ENCODE assay signal across 8 cellular contexts in the genomic region with DNA sequence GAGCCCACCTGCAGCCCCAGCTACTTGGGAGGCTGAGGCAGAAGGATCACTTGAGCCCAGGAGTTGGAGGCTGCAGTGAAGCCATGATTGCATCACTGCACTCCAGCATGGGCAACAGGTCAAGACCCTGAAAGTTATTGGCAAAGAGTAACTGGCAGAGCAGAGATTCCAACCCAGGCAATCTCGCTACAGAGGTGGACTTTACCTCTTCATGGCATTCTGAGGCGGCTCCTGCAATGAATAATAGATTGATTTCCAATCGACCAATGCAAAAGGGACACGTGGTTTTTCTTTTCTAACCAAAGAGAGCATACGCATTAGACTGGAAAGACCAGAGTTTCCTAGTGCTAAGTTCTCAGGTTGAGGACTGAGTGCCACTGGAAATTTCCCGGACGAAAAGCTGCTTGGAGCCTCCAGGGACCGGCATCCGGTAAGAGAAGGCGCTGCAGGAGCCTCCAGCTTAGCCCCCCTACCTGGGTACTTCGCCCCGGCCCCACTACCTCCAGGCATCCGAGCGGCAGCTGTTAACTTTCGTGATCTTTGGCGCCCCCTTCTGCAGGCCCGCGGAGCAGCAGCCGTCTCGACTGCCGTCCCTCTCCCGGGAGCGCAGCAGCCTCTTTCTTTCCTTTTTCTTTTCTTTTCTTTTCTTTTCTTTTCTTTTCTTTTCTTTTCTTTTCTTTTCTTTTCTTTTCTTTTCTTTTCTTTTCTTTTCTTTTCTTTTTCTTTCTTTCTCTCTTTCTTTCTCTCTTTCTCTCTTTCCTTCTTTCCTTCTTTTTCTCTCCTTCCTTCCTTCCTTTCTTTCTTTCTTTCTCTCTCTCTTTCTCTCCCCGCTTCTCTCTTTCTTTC. TPM values are rescaled to one million over a fixed set of nuclear protein-coding genes. Genes with fewer than 3 reads are reported as not detected.
A peak's percentile ranks its signal among the peaks of the same experiment; 100 is the strongest.
DNase-seq lines count a peak whose midpoint lies in the region; ATAC-seq and TF ChIP-seq lines count a peak whose summit lies in the region.

No MANE protein-coding gene starts in this region.

- H3K27ac Mint-ChIP-seq in HFFc6 = no peak overlapping the region
- H3K27ac Mint-ChIP-seq in natural killer cell treated with Interleukin-12 subunit alpha and Interleukin-12 subunit beta and Interleukin-15 and Interleukin-18, amount 100 ng/mL, for 72 hours = no peak overlapping the region
- peak overlapping the region in 1 of 2 donors; percentile 62 for H3K27ac Mint-ChIP-seq in stimulated activated naive CD8-positive, alpha-beta T cell treated with anti-CD3 and anti-CD28 coated beads, Interleukin-15, amount 100 ng/mL, for 72 hours

- peaks cover 6% of the 10 kb centered on the region for H3K27me3 Mint-ChIP-seq in HFFc6 (ENCODE audit: insufficient read depth)
- no peaks in the 10 kb centered on the region for H3K27me3 Mint-ChIP-seq in activated T-cell treated with anti-CD3 and anti-CD28 coated beads, Interleukin-2, amount 50 U/mL, for 4 hours (ENCODE audit: low read depth)
- H3K27me3 Mint-ChIP-seq in natural killer cell treated with Interleukin-12 subunit alpha and Interleukin-12 subunit beta and Interleukin-15 and Interleukin-18, amount 100 ng/mL, for 72 hours = peaks cover 0 to 3% of the 10 kb centered on the region in 2 donors
- no peaks in the 10 kb centered on the region for H3K27me3 Mint-ChIP-seq in stimulated activated naive CD8-positive, alpha-beta T cell treated with anti-CD3 and anti-CD28 coated beads, Interleukin-15, amount 100 ng/mL, for 72 hours

- no peaks in the 10 kb centered on the region for H3K9me3 Mint-ChIP-seq in HFFc6
- H3K9me3 Mint-ChIP-seq in activated T-cell treated with anti-CD3 and anti-CD28 coated beads, Interleukin-2, amount 50 U/mL, for 4 hours = no peaks in the 10 kb centered on the region
- H3K9me3 Mint-ChIP-seq in natural killer cell treated with Interleukin-12 subunit alpha and Interleukin-12 subunit beta and Interleukin-15 and Interleukin-18, amount 100 ng/mL, for 72 hours = no peaks in the 10 kb centered on the region
- H3K9me3 Mint-ChIP-seq in stimulated activated naive CD8-positive, alpha-beta T cell treated with anti-CD3 and anti-CD28 coated beads, Interleukin-15, amount 100 ng/mL, for 72 hours = no peaks in the 10 kb centered on the region

- peak overlapping the region; percentile 72 for H3K4me3 Mint-ChIP-seq in HFFc6
- H3K4me3 Mint-ChIP-seq in activated T-cell treated with anti-CD3 and anti-CD28 coated beads, Interleukin-2, amount 50 U/mL, for 4 hours = no peak overlapping the region
- H3K4me3 Mint-ChIP-seq in natural killer cell treated with Interleukin-12 subunit alpha and Interleukin-12 subunit beta and Interleukin-15 and Interleukin-18, amount 100 ng/mL, for 72 hours = peak overlapping the region; percentile 60
- H3K4me3 Mint-ChIP-seq in stimulated activated naive CD8-positive, alpha-beta T cell treated with anti-CD3 and anti-CD28 coated beads, Interleukin-15, amount 100 ng/mL, for 72 hours = peak overlapping the region; percentile 60 to 69

- ATAC-seq in activated T-cell treated with anti-CD3 and anti-CD28 coated beads, Interleukin-2, amount 50 U/mL, for 4 hours = no peak
- ATAC-seq in natural killer cell treated with Interleukin-12 subunit alpha and Interleukin-12 subunit beta and Interleukin-15 and Interleukin-18, amount 100 ng/mL, for 72 hours = peak in 1 of 2 donors; percentile 53
- no peak for ATAC-seq in stimulated activated naive CD8-positive, alpha-beta T cell treated with anti-CD3 and anti-CD28 coated beads, Interleukin-15, amount 100 ng/mL, for 72 hours
- ATAC-seq in GM18873 (IDR thresholded peaks at IDR 0.05; ENCODE audit: low FRiP score, unreplicated experiment) = no peak

- DNase-seq in C1 segment of cervical spinal cord (lab: John Stamatoyannopoulos, UW) = peak in 12 of 14 donors; percentile 10 to 78 (median 44)
- DNase-seq in HFFc6 = no peak
- peak; percentile 73 for DNase-seq in NOMO-1 treated with dmso at 0.1 percent for 144 hours (lab: John Stamatoyannopoulos, UW; ENCODE audit: unreplicated experiment)
- DNase-seq in activated T-cell treated with anti-CD3 and anti-CD28 coated beads, Interleukin-2, amount 50 U/mL, for 4 hours = peak; percentile 88
- DNase-seq in fibroblast of gingiva (ENCODE audit: low read depth) = peak; percentile 18
- peak; percentile 84 for DNase-seq in natural killer cell treated with Interleukin-12 subunit alpha and Interleukin-12 subunit beta and Interleukin-15 and Interleukin-18, amount 100 ng/mL, for 72 hours (ENCODE audit: low spot score)
- DNase-seq in stimulated activated naive CD8-positive, alpha-beta T cell treated with anti-CD3 and anti-CD28 coated beads, Interleukin-15, amount 100 ng/mL, for 72 hours = peak; percentile 82 to 84

- no peaks in the 10 kb centered on the region for H3K36me3 Mint-ChIP-seq in HFFc6 (ENCODE audit: low read depth)
- no peaks in the 10 kb centered on the region for H3K36me3 Mint-ChIP-seq in activated T-cell treated with anti-CD3 and anti-CD28 coated beads, Interleukin-2, amount 50 U/mL, for 4 hours (ENCODE audit: insufficient read depth)
- no peaks in the 10 kb centered on the region for H3K36me3 Mint-ChIP-seq in natural killer cell treated with Interleukin-12 subunit alpha and Interleukin-12 subunit beta and Interleukin-15 and Interleukin-18, amount 100 ng/mL, for 72 hours

- H3K4me1 Mint-ChIP-seq in HFFc6 (ENCODE audit: low read depth) = peaks cover 23% of the 10 kb centered on the region
- peaks cover 22% of the 10 kb centered on the region for H3K4me1 Mint-ChIP-seq in activated T-cell treated with anti-CD3 and anti-CD28 coated beads, Interleukin-2, amount 50 U/mL, for 4 hours (ENCODE audit: low read depth)
- peaks cover 16 to 20% of the 10 kb centered on the region in 2 donors for H3K4me1 Mint-ChIP-seq in natural killer cell treated with Interleukin-12 subunit alpha and Interleukin-12 subunit beta and Interleukin-15 and Interleukin-18, amount 100 ng/mL, for 72 hours (ENCODE audit: low read depth in 2 of 2)
- H3K4me1 Mint-ChIP-seq in stimulated activated naive CD8-positive, alpha-beta T cell treated with anti-CD3 and anti-CD28 coated beads, Interleukin-15, amount 100 ng/mL, for 72 hours = peaks cover 32% of the 10 kb centered on the region

- TF ChIP-seq CTCF in HFFc6 (IDR thresholded peaks at IDR 0.05) = peak; percentile 90

RNA-seq across cellular contexts. Expression of a gene that starts 4.1 kb away (rescaled TPM):
- total RNA-seq in HFFc6 (2021; fragmentation: NEBNext Ultra II Directional; extraction: Animal tissue kit (Norgen Biotek cat#: 25700)) = 1 to 10 TPM; 2.3 to 3.0 (median 2.5) TPM
- 1 to 10 TPM; 3.0 to 4.8 (median 3.2) TPM for total RNA-seq in activated T-cell treated with anti-CD3 and anti-CD28 coated beads, Interleukin-2, amount 50 U/mL, for 4 hours
- 1 to 10 TPM; 3.4 to 6.5 TPM for total RNA-seq in natural killer cell treated with Interleukin-12 subunit alpha and Interleukin-12 subunit beta and Interleukin-15 and Interleukin-18, amount 100 ng/mL, for 72 hours

RNA-seq across cellular contexts. Expression of a gene that starts 11.4 kb away (rescaled TPM):
- total RNA-seq in HFFc6 (2021; fragmentation: NEBNext Ultra II Directional; extraction: Animal tissue kit (Norgen Biotek cat#: 25700)) = 10 to 100 TPM; 24.4 to 32.4 (median 26.3) TPM
- 1 to 10 TPM; 6.6 to 8.6 (median 7.6) TPM for total RNA-seq in activated T-cell treated with anti-CD3 and anti-CD28 coated beads, Interleukin-2, amount 50 U/mL, for 4 hours
- total RNA-seq in natural killer cell treated with Interleukin-12 subunit alpha and Interleukin-12 subunit beta and Interleukin-15 and Interleukin-18, amount 100 ng/mL, for 72 hours = 10 to 100 TPM; 17.5 to 19.1 TPM

RNA-seq across cellular contexts. Expression of a gene that starts 11.7 kb away (rescaled TPM):
- total RNA-seq in HFFc6 (2021; fragmentation: NEBNext Ultra II Directional; extraction: Animal tissue kit (Norgen Biotek cat#: 25700)) = 10 to 100 TPM; 66.4 to 78.6 (median 77.4) TPM
- total RNA-seq in activated T-cell treated with anti-CD3 and anti-CD28 coated beads, Interleukin-2, amount 50 U/mL, for 4 hours = 10 to 100 TPM; 67.3 to 74.2 (median 72.9) TPM
- total RNA-seq in natural killer cell treated with Interleukin-12 subunit alpha and Interleukin-12 subunit beta and Interleukin-15 and Interleukin-18, amount 100 ng/mL, for 72 hours = 10 to 100 TPM; 46.3 to 69.1 TPM

RNA-seq across cellular contexts. Expression of a gene that starts 17.9 kb away (rescaled TPM):
- total RNA-seq in HFFc6 (2021; fragmentation: NEBNext Ultra II Directional; extraction: Animal tissue kit (Norgen Biotek cat#: 25700)) = 100 to 1,000 TPM in 5 of 6 experiments, 10 to 100 TPM in 1; 99.5 to 137 (median 110) TPM
- total RNA-seq in activated T-cell treated with anti-CD3 and anti-CD28 coated beads, Interleukin-2, amount 50 U/mL, for 4 hours = 100 to 1,000 TPM; 109 to 119 (median 115) TPM
- total RNA-seq in natural killer cell treated with Interleukin-12 subunit alpha and Interleukin-12 subunit beta and Interleukin-15 and Interleukin-18, amount 100 ng/mL, for 72 hours = 100 to 1,000 TPM; 124 to 145 TPM

RNA-seq across cellular contexts. Expression of a gene that starts 27.7 kb away (rescaled TPM):
- 10 to 100 TPM; 19.1 to 23.4 (median 21.7) TPM for total RNA-seq in HFFc6 (2021; fragmentation: NEBNext Ultra II Directional; extraction: Animal tissue kit (Norgen Biotek cat#: 25700))
- total RNA-seq in activated T-cell treated with anti-CD3 and anti-CD28 coated beads, Interleukin-2, amount 50 U/mL, for 4 hours = 10 to 100 TPM; 41.9 to 45.6 (median 43.6) TPM
- 10 to 100 TPM; 46.2 to 52.7 TPM for total RNA-seq in natural killer cell treated with Interleukin-12 subunit alpha and Interleukin-12 subunit beta and Interleukin-15 and Interleukin-18, amount 100 ng/mL, for 72 hours
